ENCODE assay signal across 1 cellular context in genomic region chr1:101027194-101027772, GRCh38.
TF ChIP-seq lines count a peak whose summit lies in the region.

No MANE protein-coding gene starts in this region.

TF ChIP-seq in H1, 55 proteins besides CTCF, POLR2A, EP300 and RAD21:
- TF ChIP-seq USF2 (IDR thresholded peaks at IDR 0.05; ENCODE audit: low read length) (no peak), EZH2 (IDR thresholded peaks at IDR 0.05; ENCODE audit: low read depth, low read length, severe bottlenecking) (no peak), SIN3A (conservative IDR thresholded peaks at IDR 0.05 in 1 of 2, IDR thresholded peaks at IDR 0.05 in 1 of 2; ENCODE audit: low read depth in 1 of 2, low read length in 2 of 2) (no peak), KDM4A (IDR thresholded peaks at IDR 0.05; ENCODE audit: low read depth, low read length, severe bottlenecking) (no peak), TAF7 (optimal IDR thresholded peaks at IDR 0.05; ENCODE audit: borderline replicate concordance, low read depth, low read length) (no peak), GABPA (IDR thresholded peaks at IDR 0.05; ENCODE audit: borderline replicate concordance, insufficient read depth, low read length) (no peak), MAX (IDR thresholded peaks at IDR 0.05) (no peak), CEBPB (IDR thresholded peaks at IDR 0.05; ENCODE audit: low read depth, low read length) (no peak)
